In genomic region chr15:80673561-80674244, GRCh38 we compare ENCODE assay signal across 1 cellular context.
TF ChIP-seq lines count a peak whose summit lies in the region.

No MANE protein-coding gene starts in this region.

TF ChIP-seq in IMR-90, 13 proteins besides CTCF, POLR2A, EP300 and RAD21:
- TF ChIP-seq MXI1 (IDR thresholded peaks at IDR 0.05; ENCODE audit: borderline replicate concordance, low read depth, low read length) (no peak), RCOR1 (IDR thresholded peaks at IDR 0.05; ENCODE audit: insufficient replicate concordance, low read length) (no peak), FOS (IDR thresholded peaks at IDR 0.05; ENCODE audit: low read depth, low read length) (no peak), NFE2L2 (IDR thresholded peaks at IDR 0.05; ENCODE audit: low read depth, low read length) (no peak), USF2 (IDR thresholded peaks at IDR 0.05; ENCODE audit: low read depth, low read length) (no peak), SMC3 (IDR thresholded peaks at IDR 0.05; ENCODE audit: low read depth, low read length) (no peak), CEBPB (IDR thresholded peaks at IDR 0.05; ENCODE audit: low read depth, low read length) (no peak), RFX5 (IDR thresholded peaks at IDR 0.05; ENCODE audit: low read depth, low read length) (no peak), BHLHE40 (IDR thresholded peaks at IDR 0.05; ENCODE audit: low read depth, low read length) (no peak), MAZ (IDR thresholded peaks at IDR 0.05; ENCODE audit: borderline replicate concordance, low read depth, low read length) (no peak), CHD1 (IDR thresholded peaks at IDR 0.05; ENCODE audit: low read depth, low read length) (no peak), ELK1 (IDR thresholded peaks at IDR 0.05; ENCODE audit: borderline replicate concordance, low read depth, low read length) (no peak)
